ENCODE assay signal across 31 cellular contexts in genomic region chr6:10890151-10890550, GRCh38. TPM values are rescaled to one million over a fixed set of nuclear protein-coding genes. Genes with fewer than 3 reads are reported as not detected.
"Had no signal": no experiment of that assay in that cellular context is flagged by ENCODE, and none has a peak within 500 bp of the region (broad histone marks: within the 10 kb centered on the region; RNA-seq: fewer than 3 reads in every experiment).

No MANE protein-coding gene starts in this region.

- H3K27me3 ChIP-seq: testis had no signal

- DNase-seq: effector memory CD4-positive, alpha-beta T cell; gastrocnemius medialis; heart right ventricle; hypothalamus; kidney glomerular epithelial cell; naive thymus-derived CD4-positive, alpha-beta T cell; nephron progenitor cell; posterior cingulate gyrus; spleen; stimulated activated CD4-positive, alpha-beta T cell treated with anti-CD3 and anti-CD28 coated beads, Interleukin-15, amount 100 ng/mL, for 24 hours; stimulated activated CD4-positive, alpha-beta T cell treated with anti-CD3 and anti-CD28 coated beads, Interleukin-1b, Interleukin-23, amount 100 ng/mL, for 48 hours; stimulated activated CD4-positive, alpha-beta T cell treated with anti-CD3 and anti-CD28 coated beads, Interleukin-4, amount 100 ng/mL, for 24 hours; testis; upper lobe of right lung had no signal

- H3K36me3 Mint-ChIP-seq: stimulated activated memory B cell treated with anti-CD40 and anti-IgM and Interleukin-4, amounts not matched to agents 10 μg/mL and 1 μg/mL and 100 μg/mL, for 72 hours had no signal

- H3K27ac Mint-ChIP-seq: naive thymus-derived CD4-positive, alpha-beta T cell; nephron progenitor cell; stimulated activated memory B cell treated with anti-CD40 and anti-IgM and Interleukin-4, amounts not matched to agents 10 μg/mL and 1 μg/mL and 100 μg/mL, for 72 hours; stimulated activated naive CD8-positive, alpha-beta T cell treated with anti-CD3 and anti-CD28 coated beads, Interleukin-15, Interleukin-2, amounts not matched to agents 100 ng/mL and 50 ng/mL, for 24 hours had no signal

- H3K4me3 ChIP-seq: gastrocnemius medialis, heart right ventricle, spleen, testis, tibial nerve, upper lobe of right lung, vagina had no signal

- H3K27ac ChIP-seq: gastrocnemius medialis, heart right ventricle, neutrophil, spleen, testis, tibial nerve, upper lobe of right lung, vagina had no signal

- H3K4me1 ChIP-seq: gastrocnemius medialis had no signal

- ATAC-seq: esophagus mucosa, gastrocnemius medialis, sciatic nerve had no signal

- H3K4me3 Mint-ChIP-seq: naive thymus-derived CD4-positive, alpha-beta T cell; stimulated activated naive CD8-positive, alpha-beta T cell treated with anti-CD3 and anti-CD28 coated beads, Interleukin-15, Interleukin-2, amounts not matched to agents 100 ng/mL and 50 ng/mL, for 24 hours had no signal

- FAIRE-seq: endometrium, islet of Langerhans had no signal

- H3K9me3 Mint-ChIP-seq: stimulated activated memory B cell treated with anti-CD40 and anti-IgM and Interleukin-4, amounts not matched to agents 10 μg/mL and 1 μg/mL and 100 μg/mL, for 72 hours; stimulated activated naive CD8-positive, alpha-beta T cell treated with anti-CD3 and anti-CD28 coated beads, Interleukin-15, Interleukin-2, amounts not matched to agents 100 ng/mL and 50 ng/mL, for 24 hours had no signal

- H3K9me3 ChIP-seq: gastrocnemius medialis, neutrophil, testis, tibial nerve, upper lobe of right lung, vagina had no signal

- H3K36me3 ChIP-seq: gastrocnemius medialis, heart right ventricle, neutrophil, spleen, tibial nerve, upper lobe of right lung, vagina had no signal

RNA-seq across cellular contexts. Expression of gene SYCP2L, which starts 3.3 kb away (rescaled TPM):
- total RNA-seq: esophagus mucosa, lung microvascular endothelial cell, mononuclear cell, pulmonary artery endothelial cell had no signal
- polyA plus RNA-seq: fibroblast of lung; liver; naive thymus-derived CD4-positive, alpha-beta T cell had no signal

RNA-seq across cellular contexts. Expression of gene GCM2, which starts 8.3 kb away (rescaled TPM):
- total RNA-seq: esophagus mucosa; fibroblast of lung; gastrocnemius medialis; heart right ventricle; liver; lung microvascular endothelial cell; mesenteric fat pad; mononuclear cell; naive thymus-derived CD4-positive, alpha-beta T cell; osteoblast; pulmonary artery endothelial cell; sciatic nerve; skeletal muscle tissue; spleen; tibial nerve; upper lobe of right lung; vagina had no signal
- polyA plus RNA-seq: fibroblast of lung; heart right ventricle; liver; naive thymus-derived CD4-positive, alpha-beta T cell; spleen had no signal

RNA-seq across cellular contexts. Expression of gene MAK, which starts 51.8 kb away (rescaled TPM):
- total RNA-seq: esophagus mucosa, fibroblast of lung, gastrocnemius medialis, skeletal muscle tissue had no signal
